Comparison of ENCODE assay signal across 8 cellular contexts in genomic region chr6:24910331-24910849, GRCh38. TPM values are rescaled to one million over a fixed set of nuclear protein-coding genes. Genes with fewer than 3 reads are reported as not detected.
DNase-seq lines count a peak whose midpoint lies in the region; ATAC-seq and FAIRE-seq lines count a peak whose summit lies in the region.

No MANE protein-coding gene starts in this region.

- H3K4me1 Mint-ChIP-seq in activated naive CD8-positive, alpha-beta T cell treated with anti-CD3 and anti-CD28 coated beads, Interleukin-2, amount 10 ng/mL, durations not matched to agents 7 days and 5 days: peaks cover 71% of the 10 kb centered on the region

- H3K9ac ChIP-seq in iPS-18a (ENCODE audit: low read length): no peak overlapping the region

- POLR2A ChIA-PET in activated naive CD8-positive, alpha-beta T cell treated with anti-CD3 and anti-CD28 coated beads, Interleukin-2, amount 10 ng/mL, durations not matched to agents 7 days and 5 days (lab: Charles Lee): interaction anchor here (0.7 to 5.8 kb wide), 14 partner anchors 10 to 146 kb away, joined by 3 to 50 read pairs (median 6); partner anchors contain the start of gene RIPOR2

- ATAC-seq in Right ventricle myocardium inferior (peak; percentile 26), HG02763 (IDR thresholded peaks at IDR 0.05; ENCODE audit: unreplicated experiment) (no peak)
- peak; percentile 40 for ATAC-seq in activated naive CD8-positive, alpha-beta T cell treated with anti-CD3 and anti-CD28 coated beads, Interleukin-2, amount 10 ng/mL, durations not matched to agents 7 days and 5 days (ENCODE audit: low read depth)

- intact Hi-C loops in Right ventricle myocardium inferior (cut with DNase I): no loop called here
- intact Hi-C loops in cardiac septum (cut with DNase I): loop anchor here (5.0 kb wide), 1 partner anchor 53 kb away; no protein-coding TSS in a partner anchor

- FAIRE-seq in small intestine (lab: Jason Lieb, UNC): no peak

- peak overlapping the region; percentile 90 for H3K4me3 Mint-ChIP-seq in activated naive CD8-positive, alpha-beta T cell treated with anti-CD3 and anti-CD28 coated beads, Interleukin-2, amount 10 ng/mL, durations not matched to agents 7 days and 5 days

- H3K9me3 Mint-ChIP-seq in activated naive CD8-positive, alpha-beta T cell treated with anti-CD3 and anti-CD28 coated beads, Interleukin-2, amount 10 ng/mL, durations not matched to agents 7 days and 5 days: no peaks in the 10 kb centered on the region

- H3K27me3 Mint-ChIP-seq in activated naive CD8-positive, alpha-beta T cell treated with anti-CD3 and anti-CD28 coated beads, Interleukin-2, amount 10 ng/mL, durations not matched to agents 7 days and 5 days: no peaks in the 10 kb centered on the region

- H3K9me3 ChIP-seq in iPS-18a (ENCODE audit: control insufficient read depth, low read depth, low read length) (no peaks in the 10 kb centered on the region), small intestine (ENCODE audit: control insufficient read depth, low read depth) (no peaks in the 10 kb centered on the region)

- H3K36me3 ChIP-seq in iPS-18a (ENCODE audit: control insufficient read depth, low read depth, low read length) (no peaks in the 10 kb centered on the region), small intestine (ENCODE audit: control insufficient read depth in 2 of 2, insufficient read depth in 2 of 2, low read length in 2 of 2) (no peaks in the 10 kb centered on the region)

- H3K4me3 ChIP-seq in iPS-18a (ENCODE audit: low read length): peak overlapping the region; percentile 61
- peak overlapping the region; percentile 35 to 47 for H3K4me3 ChIP-seq in small intestine (ENCODE audit: low read depth in 1 of 2, low read length in 2 of 2)

- H3K4me1 ChIP-seq in iPS-18a (ENCODE audit: control insufficient read depth, low read depth, low read length) (peaks cover 7% of the 10 kb centered on the region), small intestine (ENCODE audit: control insufficient read depth in 2 of 2, insufficient read depth in 1 of 2, low read depth in 1 of 2, low read length in 1 of 2) (peaks cover 0 to 4% of the 10 kb centered on the region in 2 donors)

- peaks cover 48% of the 10 kb centered on the region for H3K36me3 Mint-ChIP-seq in activated naive CD8-positive, alpha-beta T cell treated with anti-CD3 and anti-CD28 coated beads, Interleukin-2, amount 10 ng/mL, durations not matched to agents 7 days and 5 days

- no peak for DNase-seq in Right ventricle myocardium inferior (ENCODE audit: missing footprints)
- DNase-seq in cardiac septum (ENCODE audit: low spot score): no peak
- DNase-seq in M059J (ENCODE audit: low read depth): peak; percentile 51
- DNase-seq in activated naive CD8-positive, alpha-beta T cell treated with anti-CD3 and anti-CD28 coated beads, Interleukin-2, amount 10 ng/mL, durations not matched to agents 7 days and 5 days: peak; percentile 66
- DNase-seq in small intestine: no peak
- DNase-seq in GF-D8 (lab: John Stamatoyannopoulos, UW): no peak

- H3K27me3 ChIP-seq in iPS-18a (ENCODE audit: control insufficient read depth, insufficient read depth, low read length) (peaks cover 48% of the 10 kb centered on the region), small intestine (ENCODE audit: control insufficient read depth in 2 of 2, insufficient read depth in 2 of 2, low read length in 2 of 2) (peaks cover 0 to 3% of the 10 kb centered on the region in 2 donors)

- no peak overlapping the region for H3K27ac ChIP-seq in iPS-18a (ENCODE audit: low read length)
- H3K27ac ChIP-seq in small intestine (ENCODE audit: low read depth in 1 of 2, low read length in 1 of 2): peak overlapping the region in 1 of 2 donors; percentile 0

- WGBS in small intestine, 3 donors: 4 to 8% (median 7%) methylated on average over 29 of the region's 29 CpGs

- peak overlapping the region; percentile 89 for H3K27ac Mint-ChIP-seq in activated naive CD8-positive, alpha-beta T cell treated with anti-CD3 and anti-CD28 coated beads, Interleukin-2, amount 10 ng/mL, durations not matched to agents 7 days and 5 days

RNA-seq across cellular contexts. Expression of gene RIPOR2, which starts 25.4 kb away (rescaled TPM):
- 2.6 TPM for total RNA-seq in Right ventricle myocardium inferior
- 11.2 TPM for total RNA-seq in cardiac septum
- total RNA-seq in M059J (2014; rRNA removed; shearing (Covaris generic)): 18.6 and 22.9 TPM in 2 replicates
- 100 to 1,000 TPM; 181 to 195 TPM for total RNA-seq in activated naive CD8-positive, alpha-beta T cell treated with anti-CD3 and anti-CD28 coated beads, Interleukin-2, amount 10 ng/mL, durations not matched to agents 7 days and 5 days
- polyA plus RNA-seq in small intestine: 1 to 10 TPM; 1.6 to 3.1 (median 1.8) TPM

Comparison
In these comparisons a context has a peak if more than half of its experiments do, and no peak if none do; other contexts are left out.
1. DNase-seq: peak in M059J (single experiment) and activated naive CD8-positive, alpha-beta T cell treated with anti-CD3 and anti-CD28 coated beads, Interleukin-2, amount 10 ng/mL, durations not matched to agents 7 days and 5 days (single experiment); none in Right ventricle myocardium inferior (single experiment), cardiac septum (single experiment), small intestine (single experiment) and GF-D8 (single experiment).